In the genomic region with DNA sequence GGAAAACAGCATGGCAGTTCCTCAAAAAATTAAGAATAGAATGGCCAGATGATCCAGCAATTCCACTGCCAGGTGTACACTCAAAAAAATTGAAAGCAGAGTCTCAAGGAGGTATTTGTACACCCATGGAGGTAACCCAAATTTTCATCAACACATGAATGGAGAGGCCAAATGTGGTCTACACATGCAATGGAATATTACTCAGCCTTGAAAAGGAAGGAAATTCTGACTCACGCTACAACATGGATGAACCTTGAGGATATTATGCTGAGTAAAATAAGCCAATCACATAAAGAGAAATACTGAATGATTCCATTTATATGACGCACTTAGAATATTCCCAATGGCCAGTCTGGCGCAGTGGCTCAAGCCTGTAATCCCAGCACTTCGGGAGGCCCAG, we compare ENCODE assay signal across 4 cellular contexts. TPM values are rescaled to one million over a fixed set of nuclear protein-coding genes. Genes with fewer than 3 reads are reported as not detected.
"Had no signal": no experiment of that assay in that cellular context is flagged by ENCODE, and none has a peak within 500 bp of the region (broad histone marks: within the 10 kb centered on the region; RNA-seq: fewer than 3 reads in every experiment).

No MANE protein-coding gene starts in this region.

RNA-seq across cellular contexts. Expression of a gene that starts 19.9 kb away (rescaled TPM):
- total RNA-seq: LHCN-M2, M059J, MCF 10A, NCI-H460 had no signal
